Comparison of ENCODE assay signal across 13 cellular contexts in the genomic region with DNA sequence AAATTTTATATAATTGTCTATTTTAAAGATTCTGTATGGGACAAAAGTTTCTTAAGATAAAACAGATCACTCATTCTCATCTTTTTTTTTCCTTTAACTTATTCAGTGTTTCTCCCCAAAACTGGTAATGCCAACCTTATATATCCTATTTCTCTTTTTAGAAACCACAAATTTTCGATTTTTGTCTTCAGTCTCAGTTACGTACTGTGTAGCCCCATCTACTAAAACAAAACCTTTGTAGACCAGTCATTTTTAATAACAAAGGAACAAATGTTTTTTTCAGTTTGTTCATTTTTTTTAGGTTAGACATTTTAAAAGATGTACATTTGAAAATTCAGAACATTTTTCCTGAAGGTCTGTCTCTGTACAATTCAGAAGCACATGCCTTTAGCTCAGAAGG. TPM values are rescaled to one million over a fixed set of nuclear protein-coding genes. Genes with fewer than 3 reads are reported as not detected.
DNase-seq lines count a peak whose midpoint lies in the region; ATAC-seq and TF ChIP-seq lines count a peak whose summit lies in the region.
"Had no signal": no experiment of that assay in that cellular context is flagged by ENCODE, and none has a peak within 500 bp of the region (broad histone marks: within the 10 kb centered on the region; RNA-seq: fewer than 3 reads in every experiment).

No MANE protein-coding gene starts in this region.

- intact Hi-C loops in CD14-positive monocyte (cut with micrococcal nuclease), result no loop called here

- H3K27me3 Mint-ChIP-seq in CD14-positive monocyte (ENCODE audit: low read depth in 3 of 3) (peaks cover 0 to 5% (median 0%) of the 10 kb centered on the region in 3 donors), T-cell (no peaks in the 10 kb centered on the region)
- H3K27me3 Mint-ChIP-seq: memory B cell had no signal

- H3K9me3 Mint-ChIP-seq in CD14-positive monocyte (no peaks in the 10 kb centered on the region), T-cell (no peaks in the 10 kb centered on the region)
- H3K9me3 Mint-ChIP-seq: memory B cell had no signal

- peak overlapping the region in 4 of 7 donors; percentile 18 to 79 (median 59) for H3K27ac Mint-ChIP-seq in CD14-positive monocyte
- H3K27ac Mint-ChIP-seq in T-cell, result no peak overlapping the region
- H3K27ac Mint-ChIP-seq: memory B cell had no signal

- CTCF ChIA-PET in T-cell (lab: Charles Lee), result no interaction called here

- ATAC-seq in GM19025 (IDR thresholded peaks at IDR 0.05; ENCODE audit: low read depth, unreplicated experiment) (peak; percentile 31), HG02852 (IDR thresholded peaks at IDR 0.05; ENCODE audit: unreplicated experiment) (peak; percentile 56), T-cell (replicated peaks in 1 of 4) (no peak)

- no peak overlapping the region for H3K4me3 ChIP-seq in SJSA1
- H3K4me3 ChIP-seq: ascending aorta had no signal

- H3K27me3 ChIP-seq in SJSA1 (replicated peaks), result no peaks in the 10 kb centered on the region
- H3K27me3 ChIP-seq: ascending aorta had no signal

- peaks cover 7% of the 10 kb centered on the region for H3K36me3 ChIP-seq in SJSA1

- DNase-seq in CD14-positive monocyte (ENCODE audit: low spot score) (no peak), SJSA1 (ENCODE audit: low read depth in 1 of 2, low spot score in 2 of 2) (no peak), NK-92 (lab: John Stamatoyannopoulos, UW; ENCODE audit: unreplicated experiment) (no peak), NCI-H510A (lab: John Stamatoyannopoulos, UW) (no peak), T-cell (no peak), SK-N-DZ (ENCODE audit: low spot score) (no peak)
- DNase-seq: NCI-H510A treated with DMSO at 0.1 percent for 48 hours, small intestine had no signal

- H3K27ac ChIP-seq in SJSA1, result peak overlapping the region; percentile 77
- H3K27ac ChIP-seq: ascending aorta, C4-2B had no signal

- no peak overlapping the region for H3K4me3 Mint-ChIP-seq in CD14-positive monocyte
- H3K4me3 Mint-ChIP-seq in T-cell, result no peak overlapping the region
- H3K4me3 Mint-ChIP-seq: memory B cell had no signal

- POLR2A ChIA-PET in T-cell (lab: Charles Lee), result no interaction called here

- TF ChIP-seq CTCF in CD14-positive monocyte (IDR thresholded peaks at IDR 0.05), result no peak

- no peaks in the 10 kb centered on the region for H3K9me3 ChIP-seq in SJSA1 (replicated peaks)
- H3K9me3 ChIP-seq: ascending aorta had no signal

- H3K36me3 Mint-ChIP-seq in CD14-positive monocyte (peaks cover 0 to 10% of the 10 kb centered on the region in 2 donors), T-cell (peaks cover 24% of the 10 kb centered on the region)

- H3K4me1 Mint-ChIP-seq in CD14-positive monocyte (peaks cover 12% of the 10 kb centered on the region), T-cell (peaks cover 0 to 13% (median 7%) of the 10 kb centered on the region in 3 donors)

- peaks cover 16% of the 10 kb centered on the region for H3K4me1 ChIP-seq in SJSA1 (replicated peaks)
- H3K4me1 ChIP-seq: ascending aorta had no signal

RNA-seq across cellular contexts. Expression of a gene that starts 18.2 kb away (rescaled TPM):
- polyA plus RNA-seq in CD14-positive monocyte, result 1 to 10 TPM; 4.4 to 6.4 TPM
- total RNA-seq in SJSA1 (2014; rRNA removed; shearing (Covaris generic)), result 16.7 and 21.6 TPM in 2 replicates
- total RNA-seq in T-cell, result 10 to 100 TPM; 36.2 to 57.9 (median 53.4) TPM
- 69.4 and 76.0 TPM in 2 replicates for polyA plus RNA-seq in SK-N-DZ (2014; cell fraction: cytosol; rRNA removed)
- polyA plus RNA-seq in SK-N-DZ (2014; cell fraction: nucleus; rRNA removed), result 26.7 and 29.0 TPM in 2 replicates

RNA-seq across cellular contexts. Expression of a gene that starts 51.2 kb away (rescaled TPM):
- 1 to 10 TPM; 2.0 to 3.4 TPM for polyA plus RNA-seq in CD14-positive monocyte
- total RNA-seq in SJSA1 (2014; rRNA removed; shearing (Covaris generic)), result 5.0 and 16.2 TPM in 2 replicates
- total RNA-seq in T-cell, result 1 to 10 TPM; 5.5 to 7.2 (median 6.2) TPM
- 15.2 and 17.7 TPM in 2 replicates for polyA plus RNA-seq in SK-N-DZ (2014; cell fraction: cytosol; rRNA removed)
- polyA plus RNA-seq in SK-N-DZ (2014; cell fraction: nucleus; rRNA removed), result 2.2 and 6.1 TPM in 2 replicates

Comparison
In these comparisons a context has a peak if more than half of its experiments do, and no peak if none do; other contexts are left out.
1. H3K27ac Mint-ChIP-seq: peak in CD14-positive monocyte (4 of 7); none in T-cell (0 of 2).
2. ATAC-seq: peak in GM19025 (single experiment) and HG02852 (single experiment); none in T-cell (0 of 4).